ENCODE assay signal across 15 cellular contexts in genomic region chr7:150784954-150785353, GRCh38. TPM values are rescaled to one million over a fixed set of nuclear protein-coding genes. Genes with fewer than 3 reads are reported as not detected.
A peak's percentile ranks its signal among the peaks of the same experiment; 100 is the strongest.
DNase-seq lines count a peak whose midpoint lies in the region; ATAC-seq and TF ChIP-seq lines count a peak whose summit lies in the region.
"Had no signal": no experiment of that assay in that cellular context is flagged by ENCODE, and none has a peak within 500 bp of the region (broad histone marks: within the 10 kb centered on the region; RNA-seq: fewer than 3 reads in every experiment).

No MANE protein-coding gene starts in this region.

- H3K36me3 Mint-ChIP-seq in CD8-positive, alpha-beta memory T cell, result peaks cover 0 to 4% (median 0%) of the 10 kb centered on the region in 3 donors

- no peak for TF ChIP-seq CTCF in OCI-LY3 (IDR thresholded peaks at IDR 0.05; ENCODE audit: low read depth, low read length)
- TF ChIP-seq CTCF in fibroblast of mammary gland (conservative IDR thresholded peaks at IDR 0.05; ENCODE audit: control insufficient read depth, insufficient read depth, low read depth, low read length), result no peak
- no peak for TF ChIP-seq CTCF in transverse colon (IDR thresholded peaks at IDR 0.05)

- intact Hi-C loops in transverse colon (cut with DNase I; ENCODE audit: low total_unique reads), result loop anchor here (5.0 to 10.0 kb wide), 2 partner anchors 90 to 202 kb away; no protein-coding TSS in a partner anchor

- no peak overlapping the region for H3K9ac ChIP-seq in OCI-LY3 (ENCODE audit: low read length)

- no peaks in the 10 kb centered on the region for H4K20me1 ChIP-seq in OCI-LY3 (ENCODE audit: insufficient read depth, low read length)

- peaks cover 10 to 42% of the 10 kb centered on the region in 2 donors for H3K27me3 Mint-ChIP-seq in CD8-positive, alpha-beta memory T cell

- H3K27me3 ChIP-seq in OCI-LY3 (ENCODE audit: low read depth, low read length) (no peaks in the 10 kb centered on the region), muscle layer of duodenum (ENCODE audit: low read depth, low read length) (no peaks in the 10 kb centered on the region), transverse colon (no peaks in the 10 kb centered on the region)
- peaks cover 4% of the 10 kb centered on the region for H3K27me3 ChIP-seq in CD8-positive, alpha-beta memory T cell (ENCODE audit: insufficient read depth, low read length, poor library complexity, severe bottlenecking)

- in situ Hi-C loops in transverse colon (cut with MboI; ENCODE audit: low pct_ligation_motif_present in 1 of 4, low pct_unique_long_range_greater_than_20kb in 1 of 4, low sequenced_read_pairs in 3 of 4), result loop anchor here in 2 of 4 donors (10.0 to 25.0 kb wide), 2 partner anchors 70 to 202 kb away; partner anchors contain the start of genes KCNH2 (in 2 of the 2), NOS3 (in 2 of the 2) and AOC1 (in 1 of the 2)

- peak overlapping the region; percentile 63; the same call in 1 of the 2 replicates for H2AFZ ChIP-seq in OCI-LY3 (ENCODE audit: low read depth, low read length)

- H3K27ac ChIP-seq in OCI-LY3 (ENCODE audit: low read length), result peak overlapping the region; percentile 0; the same call in 1 of the 2 replicates
- peak overlapping the region; percentile 81 for H3K27ac ChIP-seq in muscle layer of duodenum (ENCODE audit: low read length)
- peak overlapping the region; percentile 83 to 89 (median 86) for H3K27ac ChIP-seq in transverse colon
- no peak overlapping the region for H3K27ac ChIP-seq in CD8-positive, alpha-beta memory T cell (ENCODE audit: low read depth, low read length)
- H3K27ac ChIP-seq: RWPE1 had no signal

- H3K4me2 ChIP-seq in OCI-LY3 (ENCODE audit: low read length), result 0 out of 2 replicates have a peak overlapping the region, but pooled peaks have one; percentile 3

- 47 to 50% methylated on average over 2 to 4 of the region's 4 CpGs for WGBS in transverse colon (ENCODE audit: low coverage in 1 of 2), 2 donors

- H3K9me3 Mint-ChIP-seq in CD8-positive, alpha-beta memory T cell, result no peaks in the 10 kb centered on the region

- H3K9me3 ChIP-seq in OCI-LY3 (ENCODE audit: insufficient read depth, low read length) (no peaks in the 10 kb centered on the region), muscle layer of duodenum (ENCODE audit: control insufficient read depth in 1 of 2, low read length in 2 of 2) (no peaks in the 10 kb centered on the region), transverse colon (no peaks in the 10 kb centered on the region)
- H3K9me3 ChIP-seq in CD8-positive, alpha-beta memory T cell (ENCODE audit: low read length), result no peaks in the 10 kb centered on the region

- POLR2A ChIA-PET in CD8-positive, alpha-beta memory T cell (lab: Charles Lee), result no interaction called here

- peaks cover 64% of the 10 kb centered on the region for H3K4me1 ChIP-seq in OCI-LY3 (ENCODE audit: low read length)
- H3K4me1 ChIP-seq in muscle layer of duodenum (ENCODE audit: control insufficient read depth in 1 of 2, insufficient read depth in 2 of 2, low read length in 2 of 2), result peaks cover 31 to 34% of the 10 kb centered on the region in 2 donors
- H3K4me1 ChIP-seq in transverse colon, result peaks cover 29 to 83% (median 55%) of the 10 kb centered on the region in 4 donors
- no peaks in the 10 kb centered on the region for H3K4me1 ChIP-seq in CD8-positive, alpha-beta memory T cell (ENCODE audit: insufficient read depth, low read length)

- no peak overlapping the region for H3K4me3 Mint-ChIP-seq in CD8-positive, alpha-beta memory T cell

- CTCF ChIA-PET in CD8-positive, alpha-beta memory T cell (lab: Charles Lee), result no interaction called here

- no peak for ATAC-seq in GM19023 (IDR thresholded peaks at IDR 0.05; ENCODE audit: unreplicated experiment)
- no peak for ATAC-seq in esophagus mucosa

- H3K4me3 ChIP-seq in OCI-LY3 (ENCODE audit: low read length), result no peak overlapping the region
- no peak overlapping the region for H3K4me3 ChIP-seq in fibroblast of mammary gland (ENCODE audit: control insufficient read depth, low read depth, low read length)
- H3K4me3 ChIP-seq in muscle layer of duodenum (ENCODE audit: low read depth in 1 of 2, low read length in 2 of 2), result no peak overlapping the region
- no peak overlapping the region for H3K4me3 ChIP-seq in transverse colon
- no peak overlapping the region for H3K4me3 ChIP-seq in CD8-positive, alpha-beta memory T cell (ENCODE audit: low read length)

- H3K36me3 ChIP-seq in OCI-LY3 (replicated peaks; ENCODE audit: low read depth, low read length), result no peaks in the 10 kb centered on the region
- H3K36me3 ChIP-seq in muscle layer of duodenum (ENCODE audit: control insufficient read depth in 1 of 2, insufficient read depth in 2 of 2, low read length in 2 of 2), result no peaks in the 10 kb centered on the region
- H3K36me3 ChIP-seq in transverse colon, result no peaks in the 10 kb centered on the region
- H3K36me3 ChIP-seq in CD8-positive, alpha-beta memory T cell (ENCODE audit: insufficient read depth, low read length), result no peaks in the 10 kb centered on the region

- TF ChIP-seq POLR2A in transverse colon (IDR thresholded peaks at IDR 0.05), result peak; percentile 56
- no peak for TF ChIP-seq POLR2A in erythroblast (IDR thresholded peaks at IDR 0.05; ENCODE audit: low read length)

- peak; percentile 84 for DNase-seq in fibroblast of mammary gland (ENCODE audit: low read depth)
- DNase-seq in transverse colon, result peak; percentile 62
- DNase-seq in erythroblast (lab: John Stamatoyannopoulos, UW), result no peak
- no peak for DNase-seq in CD8-positive, alpha-beta memory T cell
- DNase-seq: activated T-cell treated with anti-CD3 and anti-CD28 coated beads, Interleukin-2, amount 50 U/mL, for 1 hour; H7; NCI-H1694 treated with DMSO at 0.1 percent for 48 hours; stimulated activated CD4-positive, alpha-beta T cell treated with anti-CD3 and anti-CD28 coated beads, Interleukin-4, amount 100 ng/mL, for 24 hours had no signal

- H3K4me1 Mint-ChIP-seq in CD8-positive, alpha-beta memory T cell, result no peaks in the 10 kb centered on the region

- TF ChIP-seq EP300 in transverse colon (IDR thresholded peaks at IDR 0.05; ENCODE audit: low read depth), result no peak

- H3K27ac Mint-ChIP-seq in CD8-positive, alpha-beta memory T cell, result no peak overlapping the region

- no peaks in the 10 kb centered on the region for H3K79me2 ChIP-seq in OCI-LY3 (ENCODE audit: low read length)

RNA-seq across cellular contexts. Expression of gene TMEM176B, which starts 15.2 kb away (rescaled TPM):
- 100 to 1,000 TPM in 3 of 4 donors, 10 to 100 TPM in 1; 30.4 to 369 (median 224) TPM for total RNA-seq in transverse colon
- 4.2 TPM for total RNA-seq in esophagus mucosa
- total RNA-seq in CD8-positive, alpha-beta memory T cell, result under 1 TPM; 0.20 to 0.27 TPM
- not detected for polyA plus RNA-seq in CD8-positive, alpha-beta memory T cell
- total RNA-seq: pulmonary artery endothelial cell; T-helper 1 cell treated with Interleukin-12 subunit alpha and Interleukin-12 subunit beta and Interleukin-4 antibody, amounts not matched to agents 30 ng/mL and 1 ng/mL, for 36 hours had no signal

RNA-seq across cellular contexts. Expression of gene TMEM176A, which starts 15.6 kb away (rescaled TPM):
- total RNA-seq in transverse colon, result 100 to 1,000 TPM in 3 of 4 donors, 10 to 100 TPM in 1; 44.6 to 210 (median 171) TPM
- 2.6 TPM for total RNA-seq in esophagus mucosa
- under 1 TPM in 1 of 2 experiments, not detected in 1; 0.26 TPM for total RNA-seq in CD8-positive, alpha-beta memory T cell
- not detected for polyA plus RNA-seq in CD8-positive, alpha-beta memory T cell
- total RNA-seq: H7; pulmonary artery endothelial cell; T-helper 1 cell treated with Interleukin-12 subunit alpha and Interleukin-12 subunit beta and Interleukin-4 antibody, amounts not matched to agents 30 ng/mL and 1 ng/mL, for 36 hours had no signal

RNA-seq across cellular contexts. Expression of gene GIMAP5, which starts 47.7 kb away (rescaled TPM):
- total RNA-seq in transverse colon (10 to 100 TPM in 2 of 4 donors, 1 to 10 TPM in 2; 2.6 to 15.7 (median 11.2) TPM), esophagus mucosa (1.4 TPM)
- total RNA-seq in CD8-positive, alpha-beta memory T cell, result 10 to 100 TPM; 63.9 to 70.4 TPM
- 475 TPM for polyA plus RNA-seq in CD8-positive, alpha-beta memory T cell
- total RNA-seq: H7 had no signal

Comparison
In these comparisons a context has a peak if more than half of its experiments do, and no peak if none do; other contexts are left out.
1. DNase-seq: peak in fibroblast of mammary gland (single experiment) and transverse colon (single experiment); none in erythroblast (0 of 2) and CD8-positive, alpha-beta memory T cell (0 of 5).
2. RNA of gene TMEM176A, which starts 15.6 kb away (total RNA-seq): 44.6 to 210 TPM in transverse colon; 2.6 TPM in esophagus mucosa (single experiment) and 0.26 TPM in CD8-positive, alpha-beta memory T cell; every median in the first group is over 10 times any median in the second.